ENCODE assay signal across 8 cellular contexts in genomic region chr11:777288-778255, GRCh38. TPM values are rescaled to one million over a fixed set of nuclear protein-coding genes. Genes with fewer than 3 reads are reported as not detected.
A peak's percentile ranks its signal among the peaks of the same experiment; 100 is the strongest.
DNase-seq lines count a peak whose midpoint lies in the region; ATAC-seq lines count a peak whose summit lies in the region.

GATD1 (minus strand) TSS chr11:777487; CDS start chr11:777462, 25 bp downstream.

- DNase-seq in AG08396 (ENCODE audit: low spot score) (peak; percentile 100), NCI-H446 (lab: John Stamatoyannopoulos, UW) (peak; percentile 78 to 95), cerebellum (ENCODE audit: low spot score) (peak; percentile 97), kidney glomerular epithelial cell (lab: John Stamatoyannopoulos, UW) (peak; percentile 81)
- peak; percentile 91 for DNase-seq in activated CD4-positive, alpha-beta T cell treated with anti-CD3 and anti-CD28 coated beads for 1 hour
- peak; percentile 86 to 93 for DNase-seq in stimulated activated CD4-positive, alpha-beta T cell treated with anti-CD3 and anti-CD28 coated beads, Interleukin-1b, Interleukin-23, amount 100 ng/mL, for 1 hour (ENCODE audit: low read depth in 2 of 2)

- ATAC-seq in GM19023 (IDR thresholded peaks at IDR 0.05; ENCODE audit: unreplicated experiment) (peak; percentile 80), HG03196 (IDR thresholded peaks at IDR 0.05; ENCODE audit: unreplicated experiment) (peak; percentile 71)

RNA-seq across cellular contexts. Expression of gene GATD1, which starts in this region (rescaled TPM):
- 44.0 TPM for total RNA-seq in cerebellum

Comparison
In these comparisons a context has a peak if more than half of its experiments do, and no peak if none do; other contexts are left out.
1. Peak in every context shown above with its lines: DNase-seq and ATAC-seq.